11 cellular contexts compared by ENCODE assay signal in the genomic region with DNA sequence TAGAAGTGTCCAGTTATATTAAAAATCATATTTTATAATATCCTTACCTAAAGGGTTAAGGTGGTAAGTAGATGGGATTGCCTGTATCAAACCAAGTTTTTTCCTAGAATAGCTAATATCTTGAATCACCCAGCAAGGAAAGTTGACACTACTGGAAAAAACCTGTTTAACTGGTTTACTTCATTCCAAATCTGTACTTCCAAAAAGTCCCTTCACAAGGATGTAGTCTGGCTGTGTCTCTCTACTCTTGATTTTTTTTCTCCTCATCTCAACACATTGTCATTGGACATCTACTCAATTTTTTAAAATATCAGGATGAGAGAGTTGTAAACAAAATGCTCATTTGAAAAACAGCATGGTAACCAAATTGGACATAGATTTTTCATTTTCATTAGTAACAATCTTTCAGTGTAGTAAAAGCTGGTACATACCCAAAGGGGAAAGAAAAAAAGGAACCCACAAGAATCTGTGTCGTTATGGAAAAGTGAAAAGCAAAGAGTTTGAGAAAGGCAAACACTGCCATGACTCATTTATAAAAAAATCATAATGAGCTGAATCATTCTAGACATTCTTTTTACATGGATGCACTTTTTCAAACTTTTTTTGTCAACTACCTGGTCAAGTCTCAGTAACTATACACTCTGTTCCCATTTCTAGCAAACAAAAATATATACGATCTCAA.
A peak's percentile ranks its signal among the peaks of the same experiment; 100 is the strongest.
DNase-seq lines count a peak whose midpoint lies in the region; ATAC-seq and TF ChIP-seq lines count a peak whose summit lies in the region.
"Had no signal": no experiment of that assay in that cellular context is flagged by ENCODE, and none has a peak within 500 bp of the region (broad histone marks: within the 10 kb centered on the region; RNA-seq: fewer than 3 reads in every experiment).

No MANE protein-coding gene starts in this region.

- TF ChIP-seq CTCF in chondrocyte (IDR thresholded peaks at IDR 0.05), result no peak
- TF ChIP-seq CTCF in lung (IDR thresholded peaks at IDR 0.05; ENCODE audit: control extremely low read depth, extremely low read depth), result no peak

- H3K36me3 Mint-ChIP-seq in chondrocyte (ENCODE audit: low read depth), result peaks cover 5% of the 10 kb centered on the region

- 56 to 77% methylated on average over 2 of the region's 2 CpGs for WGBS in lung, 2 donors

- H3K4me1 ChIP-seq in lung (ENCODE audit: control insufficient read depth in 2 of 2, insufficient read depth in 2 of 2, low read length in 2 of 2), result peaks cover 0 to 2% of the 10 kb centered on the region in 2 donors

- no peak overlapping the region for H3K4me3 ChIP-seq in lung
- H3K4me3 ChIP-seq: cardiac muscle cell, GM12878 had no signal

- H3K27me3 Mint-ChIP-seq in chondrocyte (ENCODE audit: low read depth), result no peaks in the 10 kb centered on the region

- H3K27ac ChIP-seq in lung (ENCODE audit: low read depth in 1 of 2, low read length in 1 of 2), result no peak overlapping the region
- H3K27ac ChIP-seq: cardiac muscle cell had no signal

- H3K9me3 ChIP-seq in lung (ENCODE audit: control insufficient read depth in 2 of 2, insufficient read depth in 1 of 2, low read length in 1 of 2), result peaks cover 0 to 3% of the 10 kb centered on the region in 2 donors

- peaks cover 5% of the 10 kb centered on the region for H3K9me3 Mint-ChIP-seq in chondrocyte (ENCODE audit: low read depth)

- H3K27ac Mint-ChIP-seq in chondrocyte (ENCODE audit: unreplicated experiment), result peak overlapping the region; percentile 93

- DNase-seq in AG08395 (ENCODE audit: low spot score) (peak; percentile 78), HT1080 (ENCODE audit: low read depth) (peak; percentile 88), chondrocyte (ENCODE audit: low spot score) (no peak), lung (ENCODE audit: low spot score) (no peak), NCI-H2171 treated with DMSO at 0.1 percent for 48 hours (lab: John Stamatoyannopoulos, UW) (no peak), cerebellar nuclear complex (lab: John Stamatoyannopoulos, UW) (no peak)
- DNase-seq: NCI-H1105 had no signal

- H3K4me1 Mint-ChIP-seq in chondrocyte (ENCODE audit: low read depth), result peaks cover 37% of the 10 kb centered on the region

- H3K4me3 Mint-ChIP-seq in chondrocyte (ENCODE audit: unreplicated experiment), result peak overlapping the region; percentile 20

- H3K36me3 ChIP-seq in lung (ENCODE audit: control insufficient read depth in 2 of 2, insufficient read depth in 2 of 2, low read length in 2 of 2), result no peaks in the 10 kb centered on the region
- H3K36me3 ChIP-seq: cardiac muscle cell had no signal

- H3K27me3 ChIP-seq in lung (ENCODE audit: control insufficient read depth, insufficient read depth), result no peaks in the 10 kb centered on the region
- H3K27me3 ChIP-seq: cardiac muscle cell had no signal

- ATAC-seq in lung (ENCODE audit: insufficient read depth, low FRiP score) (peak; percentile 62), HG03457 (IDR thresholded peaks at IDR 0.05; ENCODE audit: unreplicated experiment) (no peak), HG02973 (IDR thresholded peaks at IDR 0.05; ENCODE audit: unreplicated experiment) (no peak)
- ATAC-seq: GM12878 had no signal

Comparison
In these comparisons a context has a peak if more than half of its experiments do, and no peak if none do; other contexts are left out.
1. DNase-seq: peak in AG08395 (single experiment) and HT1080 (single experiment); none in chondrocyte (single experiment), lung (single experiment), NCI-H2171 treated with DMSO at 0.1 percent for 48 hours (single experiment) and cerebellar nuclear complex (0 of 2).